ENCODE assay signal across 8 cellular contexts in genomic region chr2:85435986-85436835, GRCh38. TPM values are rescaled to one million over a fixed set of nuclear protein-coding genes. Genes with fewer than 3 reads are reported as not detected.
DNase-seq lines count a peak whose midpoint lies in the region; ATAC-seq and TF ChIP-seq lines count a peak whose summit lies in the region.

No MANE protein-coding gene starts in this region.

- peak overlapping the region; percentile 75 for H3K27ac ChIP-seq in CD4-positive, alpha-beta memory T cell (ENCODE audit: low read depth, low read length)
- H3K27ac ChIP-seq in duodenal mucosa (ENCODE audit: low read depth, low read length) = peak overlapping the region; percentile 24

- TF ChIP-seq CTCF in NB4 (IDR thresholded peaks at IDR 0.05; ENCODE audit: low read depth, low read length) = peak; percentile 18
- TF ChIP-seq CTCF in progenitor cell of endocrine pancreas (IDR thresholded peaks at IDR 0.05; ENCODE audit: unreplicated experiment) = peak; percentile 32

- CTCF ChIA-PET in CD4-positive, alpha-beta memory T cell (lab: Charles Lee; ENCODE audit: partially characterized antibody) = interaction anchor here (1.7 to 3.0 kb wide), 2 partner anchors 16 to 115 kb away, joined by 13 to 18 read pairs; no protein-coding TSS in a partner anchor

- ATAC-seq in HG03565 (IDR thresholded peaks at IDR 0.05; ENCODE audit: unreplicated experiment) = no peak

- H3K27me3 ChIP-seq in CD4-positive, alpha-beta memory T cell (ENCODE audit: insufficient read depth, low read length) = no peaks in the 10 kb centered on the region
- H3K27me3 ChIP-seq in duodenal mucosa (ENCODE audit: control insufficient read depth in 1 of 2, insufficient read depth in 2 of 2, low read length in 2 of 2) = no peaks in the 10 kb centered on the region

- peak overlapping the region in 5 of 8 donors; percentile 70 to 92 (median 77) for H3K4me3 Mint-ChIP-seq in CD4-positive, alpha-beta memory T cell
- no peak overlapping the region for H3K4me3 Mint-ChIP-seq in progenitor cell of endocrine pancreas (ENCODE audit: low read depth)

- no peaks in the 10 kb centered on the region for H3K27me3 Mint-ChIP-seq in CD4-positive, alpha-beta memory T cell
- H3K27me3 Mint-ChIP-seq in progenitor cell of endocrine pancreas = no peaks in the 10 kb centered on the region

- no peak for DNase-seq in CD4-positive, alpha-beta memory T cell
- DNase-seq in NB4 (ENCODE audit: low read depth) = peak; percentile 59
- DNase-seq in progenitor cell of endocrine pancreas (ENCODE audit: low spot score, unreplicated experiment) = no peak
- no peak for DNase-seq in stimulated activated naive CD4-positive, alpha-beta T cell (lab: John Stamatoyannopoulos, UW)
- DNase-seq in SW480 (ENCODE audit: low spot score) = no peak
- DNase-seq in NCI-H2029 treated with DMSO at 0.1 percent for 48 hours (lab: John Stamatoyannopoulos, UW) = no peak

- H3K9me3 ChIP-seq in CD4-positive, alpha-beta memory T cell (ENCODE audit: control insufficient read depth in 1 of 2, low read length in 2 of 2) = no peaks in the 10 kb centered on the region
- no peaks in the 10 kb centered on the region for H3K9me3 ChIP-seq in duodenal mucosa (ENCODE audit: control insufficient read depth in 1 of 2, low read length in 2 of 2)

- no peak for TF ChIP-seq POLR2A in NB4 (IDR thresholded peaks at IDR 0.05; ENCODE audit: extremely low read depth, insufficient read length)

- H3K27ac Mint-ChIP-seq in CD4-positive, alpha-beta memory T cell = peak overlapping the region; percentile 88 to 99 (median 96)
- peak overlapping the region; percentile 91 for H3K27ac Mint-ChIP-seq in progenitor cell of endocrine pancreas

- no peaks in the 10 kb centered on the region for H3K36me3 Mint-ChIP-seq in CD4-positive, alpha-beta memory T cell
- no peaks in the 10 kb centered on the region for H3K36me3 Mint-ChIP-seq in progenitor cell of endocrine pancreas (ENCODE audit: insufficient read depth)

- peaks cover 9 to 38% (median 25%) of the 10 kb centered on the region in 4 donors for H3K4me1 Mint-ChIP-seq in CD4-positive, alpha-beta memory T cell
- H3K4me1 Mint-ChIP-seq in progenitor cell of endocrine pancreas (ENCODE audit: low read depth) = peaks cover 14% of the 10 kb centered on the region

- H3K9me3 Mint-ChIP-seq in CD4-positive, alpha-beta memory T cell = peaks cover 0 to 2% (median 0%) of the 10 kb centered on the region in 8 donors
- no peaks in the 10 kb centered on the region for H3K9me3 Mint-ChIP-seq in progenitor cell of endocrine pancreas (ENCODE audit: low read depth)

- intact Hi-C loops in CD4-positive, alpha-beta memory T cell (cut with micrococcal nuclease) = loop anchor here (5.0 kb wide), 1 partner anchor 161 kb away; the partner anchor contains the start of gene RNF181

- POLR2A ChIA-PET in CD4-positive, alpha-beta memory T cell (lab: Charles Lee; ENCODE audit: partially characterized antibody) = interaction anchor here (1.6 to 4.6 kb wide), 7 partner anchors 7 to 175 kb away, joined by 4 to 119 read pairs (median 15); partner anchors contain the start of genes C2orf68, ELMOD3, MAT2A and RETSAT

- H3K4me1 ChIP-seq in CD4-positive, alpha-beta memory T cell (ENCODE audit: insufficient read depth, low read length) = peaks cover 30% of the 10 kb centered on the region
- peaks cover 29 to 39% of the 10 kb centered on the region in 2 donors for H3K4me1 ChIP-seq in duodenal mucosa (ENCODE audit: control insufficient read depth in 1 of 2, insufficient read depth in 2 of 2, low read length in 2 of 2)

- H3K9ac ChIP-seq in duodenal mucosa (ENCODE audit: low read depth in 1 of 2, low read length in 2 of 2) = no peak overlapping the region

- no peak overlapping the region for H3K4me3 ChIP-seq in CD4-positive, alpha-beta memory T cell (ENCODE audit: low read length in 2 of 2)
- H3K4me3 ChIP-seq in NB4 (ENCODE audit: low read depth, low read length) (no peak overlapping the region), duodenal mucosa (ENCODE audit: low read depth in 1 of 2, low read length in 2 of 2) (no peak overlapping the region)

- H3K36me3 ChIP-seq in CD4-positive, alpha-beta memory T cell (ENCODE audit: insufficient read depth, low read length) = no peaks in the 10 kb centered on the region
- H3K36me3 ChIP-seq in duodenal mucosa (ENCODE audit: control insufficient read depth in 1 of 2, insufficient read depth in 2 of 2, low read length in 2 of 2) = no peaks in the 10 kb centered on the region

RNA-seq across cellular contexts. Expression of gene SH2D6, which starts 17.7 kb away (rescaled TPM):
- 1 to 10 TPM; 1.5 to 1.6 TPM for total RNA-seq in CD4-positive, alpha-beta memory T cell
- not detected for polyA plus RNA-seq in CD4-positive, alpha-beta memory T cell
- total RNA-seq in progenitor cell of endocrine pancreas = 0.29 and 0.71 TPM in 2 replicates

RNA-seq across cellular contexts. Expression of gene CAPG, which starts 26.0 kb away (rescaled TPM):
- 10 to 100 TPM; 25.6 to 38.5 TPM for total RNA-seq in CD4-positive, alpha-beta memory T cell
- 100 to 1,000 TPM; 113 to 136 TPM for polyA plus RNA-seq in CD4-positive, alpha-beta memory T cell
- 56.1 and 56.5 TPM in 2 replicates for total RNA-seq in progenitor cell of endocrine pancreas
